Comparison of ENCODE assay signal across 15 cellular contexts in the genomic region with DNA sequence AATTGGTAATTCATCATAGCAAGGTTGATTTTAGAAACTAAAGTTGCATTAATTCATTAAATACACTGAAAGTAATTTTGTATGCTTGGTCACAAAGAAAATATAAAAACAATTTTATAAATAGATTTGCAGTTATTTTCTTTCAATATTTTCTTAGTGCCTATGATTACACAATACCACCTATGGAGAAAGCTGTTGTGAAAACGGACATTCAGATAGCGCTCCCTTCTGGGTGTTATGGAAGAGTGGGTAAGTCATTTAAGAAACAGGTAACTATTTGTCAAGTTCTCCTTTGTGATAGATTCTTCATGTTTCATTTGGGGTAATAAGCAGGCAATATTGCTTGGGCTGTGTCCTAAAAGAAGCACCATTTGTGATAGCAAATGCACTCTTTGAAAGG. TPM values are rescaled to one million over a fixed set of nuclear protein-coding genes. Genes with fewer than 3 reads are reported as not detected.
A peak's percentile ranks its signal among the peaks of the same experiment; 100 is the strongest.
DNase-seq lines count a peak whose midpoint lies in the region; ATAC-seq and TF ChIP-seq lines count a peak whose summit lies in the region.
"Had no signal": no experiment of that assay in that cellular context is flagged by ENCODE, and none has a peak within 500 bp of the region (broad histone marks: within the 10 kb centered on the region; RNA-seq: fewer than 3 reads in every experiment).

No MANE protein-coding gene starts in this region.

- ATAC-seq in activated CD8-positive, alpha-beta T cell treated with anti-CD3 and anti-CD28 coated beads for 36 hours = no peak
- no peak for ATAC-seq in natural killer cell treated with Interleukin-12 subunit alpha and Interleukin-12 subunit beta and Interleukin-15 and Interleukin-18, amount 100 ng/mL, for 72 hours
- ATAC-seq in HG02852 (IDR thresholded peaks at IDR 0.05; ENCODE audit: unreplicated experiment) = no peak
- ATAC-seq: effector memory CD8-positive, alpha-beta T cell; mucosa of descending colon; psoas muscle; SK-N-SH treated with all-trans-retinoic acid at 6 μM for 48 hours had no signal

- no peak overlapping the region for H2AFZ ChIP-seq in Loucy (ENCODE audit: low read length)

- no peaks in the 10 kb centered on the region for H3F3A ChIP-seq in Loucy (ENCODE audit: low read depth)

- peak overlapping the region; percentile 80 for H3K4me2 ChIP-seq in Loucy (ENCODE audit: low read depth, low read length, poor library complexity, severe bottlenecking)

- H3K4me1 ChIP-seq in Loucy (ENCODE audit: insufficient read depth, low read length, poor library complexity, severe bottlenecking) = peaks cover 47% of the 10 kb centered on the region

- TF ChIP-seq CTCF in Loucy (conservative IDR thresholded peaks at IDR 0.05; ENCODE audit: low read length) = peak; percentile 33
- no peak for TF ChIP-seq CTCF in activated CD8-positive, alpha-beta T cell treated with anti-CD3 and anti-CD28 coated beads for 36 hours (IDR thresholded peaks at IDR 0.05)

- no peaks in the 10 kb centered on the region for H3K9me3 ChIP-seq in Loucy (ENCODE audit: insufficient read depth, low read depth, low read length)
- H3K9me3 ChIP-seq: mucosa of descending colon, psoas muscle, thyroid gland had no signal

- H3K9me3 Mint-ChIP-seq in activated CD4-positive, alpha-beta T cell treated with anti-CD3 and anti-CD28 coated beads, Interleukin-2, amount 10 ng/mL, durations not matched to agents 24 days and 14 days = no peaks in the 10 kb centered on the region
- H3K9me3 Mint-ChIP-seq in activated CD8-positive, alpha-beta T cell treated with anti-CD3 and anti-CD28 coated beads for 36 hours = no peaks in the 10 kb centered on the region
- no peaks in the 10 kb centered on the region for H3K9me3 Mint-ChIP-seq in natural killer cell treated with Interleukin-12 subunit alpha and Interleukin-12 subunit beta and Interleukin-15 and Interleukin-18, amount 100 ng/mL, for 72 hours
- H3K9me3 Mint-ChIP-seq: effector memory CD8-positive, alpha-beta T cell had no signal

- CTCF ChIA-PET in activated CD8-positive, alpha-beta T cell treated with anti-CD3 and anti-CD28 coated beads for 36 hours (lab: Charles Lee) = interaction anchor here (1.3 to 5.0 kb wide), 3 partner anchors 20 to 48 kb away, joined by 3 to 42 read pairs (median 6); no protein-coding TSS in a partner anchor

- H3K9me2 ChIP-seq in Loucy (replicated peaks; ENCODE audit: low read depth, low read length) = no peaks in the 10 kb centered on the region

- H4K20me1 ChIP-seq in Loucy (ENCODE audit: insufficient read depth, low read length, poor library complexity, severe bottlenecking) = peaks cover 51% of the 10 kb centered on the region

- intact Hi-C loops in activated CD4-positive, alpha-beta T cell treated with anti-CD3 and anti-CD28 coated beads, Interleukin-2, amount 10 ng/mL, durations not matched to agents 24 days and 14 days (cut with micrococcal nuclease) = loop anchor here (5.0 kb wide), 4 partner anchors 157 to 1773 kb away; partner anchors contain the start of genes DTWD1, FAM227B, MYEF2 and SECISBP2L
- intact Hi-C loops in activated CD8-positive, alpha-beta T cell treated with anti-CD3 and anti-CD28 coated beads for 36 hours (cut with micrococcal nuclease) = no loop called here

- peaks cover 33% of the 10 kb centered on the region for H3K36me3 ChIP-seq in Loucy (ENCODE audit: insufficient read depth, low read length)

- H3K4me3 Mint-ChIP-seq in activated CD4-positive, alpha-beta T cell treated with anti-CD3 and anti-CD28 coated beads, Interleukin-2, amount 10 ng/mL, durations not matched to agents 24 days and 14 days = peak overlapping the region; percentile 54
- H3K4me3 Mint-ChIP-seq in activated CD8-positive, alpha-beta T cell treated with anti-CD3 and anti-CD28 coated beads for 36 hours = peak overlapping the region; percentile 98
- peak overlapping the region; percentile 99 for H3K4me3 Mint-ChIP-seq in natural killer cell treated with Interleukin-12 subunit alpha and Interleukin-12 subunit beta and Interleukin-15 and Interleukin-18, amount 100 ng/mL, for 72 hours
- H3K4me3 Mint-ChIP-seq: effector memory CD8-positive, alpha-beta T cell had no signal

- no peak overlapping the region for H3K27ac Mint-ChIP-seq in activated CD4-positive, alpha-beta T cell treated with anti-CD3 and anti-CD28 coated beads, Interleukin-2, amount 10 ng/mL, durations not matched to agents 24 days and 14 days
- no peak overlapping the region for H3K27ac Mint-ChIP-seq in activated CD8-positive, alpha-beta T cell treated with anti-CD3 and anti-CD28 coated beads for 36 hours
- H3K27ac Mint-ChIP-seq in natural killer cell treated with Interleukin-12 subunit alpha and Interleukin-12 subunit beta and Interleukin-15 and Interleukin-18, amount 100 ng/mL, for 72 hours = no peak overlapping the region
- H3K27ac Mint-ChIP-seq: effector memory CD8-positive, alpha-beta T cell had no signal

- H3K27me3 Mint-ChIP-seq in activated CD4-positive, alpha-beta T cell treated with anti-CD3 and anti-CD28 coated beads, Interleukin-2, amount 10 ng/mL, durations not matched to agents 24 days and 14 days = no peaks in the 10 kb centered on the region
- H3K27me3 Mint-ChIP-seq in activated CD8-positive, alpha-beta T cell treated with anti-CD3 and anti-CD28 coated beads for 36 hours = no peaks in the 10 kb centered on the region
- H3K27me3 Mint-ChIP-seq in natural killer cell treated with Interleukin-12 subunit alpha and Interleukin-12 subunit beta and Interleukin-15 and Interleukin-18, amount 100 ng/mL, for 72 hours = no peaks in the 10 kb centered on the region
- H3K27me3 Mint-ChIP-seq: effector memory CD8-positive, alpha-beta T cell had no signal

- H3K4me1 Mint-ChIP-seq in activated CD4-positive, alpha-beta T cell treated with anti-CD3 and anti-CD28 coated beads, Interleukin-2, amount 10 ng/mL, durations not matched to agents 24 days and 14 days = peaks cover 38% of the 10 kb centered on the region
- H3K4me1 Mint-ChIP-seq in activated CD8-positive, alpha-beta T cell treated with anti-CD3 and anti-CD28 coated beads for 36 hours (ENCODE audit: low read depth) = peaks cover 45% of the 10 kb centered on the region
- peaks cover 19 to 37% of the 10 kb centered on the region in 2 donors for H3K4me1 Mint-ChIP-seq in natural killer cell treated with Interleukin-12 subunit alpha and Interleukin-12 subunit beta and Interleukin-15 and Interleukin-18, amount 100 ng/mL, for 72 hours (ENCODE audit: low read depth in 2 of 2)

- H3K27me3 ChIP-seq in Loucy (ENCODE audit: insufficient read depth, low read length, poor library complexity, severe bottlenecking) = no peaks in the 10 kb centered on the region
- H3K27me3 ChIP-seq: thyroid gland had no signal

- H3K79me2 ChIP-seq in Loucy (ENCODE audit: insufficient read depth, low read length) = peaks cover 86% of the 10 kb centered on the region

- H3K9ac ChIP-seq in Loucy (ENCODE audit: low read depth, low read length, poor library complexity, severe bottlenecking) = peak overlapping the region; percentile 94

- peaks cover 46% of the 10 kb centered on the region for H3K36me3 Mint-ChIP-seq in activated CD4-positive, alpha-beta T cell treated with anti-CD3 and anti-CD28 coated beads, Interleukin-2, amount 10 ng/mL, durations not matched to agents 24 days and 14 days (ENCODE audit: low read depth)
- peaks cover 64% of the 10 kb centered on the region for H3K36me3 Mint-ChIP-seq in activated CD8-positive, alpha-beta T cell treated with anti-CD3 and anti-CD28 coated beads for 36 hours (ENCODE audit: low read depth)
- H3K36me3 Mint-ChIP-seq in natural killer cell treated with Interleukin-12 subunit alpha and Interleukin-12 subunit beta and Interleukin-15 and Interleukin-18, amount 100 ng/mL, for 72 hours = peaks cover 34% of the 10 kb centered on the region

- POLR2A ChIA-PET in activated CD8-positive, alpha-beta T cell treated with anti-CD3 and anti-CD28 coated beads for 36 hours (lab: Charles Lee) = interaction anchor here (0.6 kb wide), 1 partner anchor 443 kb away, joined by 3 read pairs; no protein-coding TSS in a partner anchor

- DNase-seq in activated CD4-positive, alpha-beta T cell treated with anti-CD3 and anti-CD28 coated beads, Interleukin-2, amount 10 ng/mL, durations not matched to agents 24 days and 14 days = no peak
- DNase-seq in activated CD4-positive, alpha-beta T cell treated with anti-CD3 and anti-CD28 coated beads for 1 hour = no peak
- no peak for DNase-seq in activated CD8-positive, alpha-beta T cell treated with anti-CD3 and anti-CD28 coated beads for 36 hours
- no peak for DNase-seq in natural killer cell treated with Interleukin-12 subunit alpha and Interleukin-12 subunit beta and Interleukin-15 and Interleukin-18, amount 100 ng/mL, for 72 hours (ENCODE audit: low spot score)
- no peak for DNase-seq in NCI-H1048 (lab: John Stamatoyannopoulos, UW)
- DNase-seq in hypothalamus (lab: John Stamatoyannopoulos, UW) = no peak
- DNase-seq: effector memory CD8-positive, alpha-beta T cell; kidney glomerular epithelial cell; mucosa of descending colon; NCI-H146; psoas muscle; thyroid gland had no signal

- H3K4me3 ChIP-seq in Loucy (ENCODE audit: low read length, poor library complexity, severe bottlenecking) = peak overlapping the region; percentile 85
- H3K4me3 ChIP-seq: mucosa of descending colon, psoas muscle, thyroid gland had no signal

RNA-seq across cellular contexts. Expression of gene DUT, which starts 3.0 kb away (rescaled TPM):
- 259 and 273 TPM in 2 replicates for total RNA-seq in activated CD4-positive, alpha-beta T cell treated with anti-CD3 and anti-CD28 coated beads, Interleukin-2, amount 10 ng/mL, durations not matched to agents 24 days and 14 days
- total RNA-seq in activated CD8-positive, alpha-beta T cell treated with anti-CD3 and anti-CD28 coated beads for 36 hours = 100 to 1,000 TPM; 527 TPM
- 100 to 1,000 TPM; 126 to 258 TPM for total RNA-seq in natural killer cell treated with Interleukin-12 subunit alpha and Interleukin-12 subunit beta and Interleukin-15 and Interleukin-18, amount 100 ng/mL, for 72 hours
